9 cellular contexts compared by ENCODE assay signal in the genomic region with DNA sequence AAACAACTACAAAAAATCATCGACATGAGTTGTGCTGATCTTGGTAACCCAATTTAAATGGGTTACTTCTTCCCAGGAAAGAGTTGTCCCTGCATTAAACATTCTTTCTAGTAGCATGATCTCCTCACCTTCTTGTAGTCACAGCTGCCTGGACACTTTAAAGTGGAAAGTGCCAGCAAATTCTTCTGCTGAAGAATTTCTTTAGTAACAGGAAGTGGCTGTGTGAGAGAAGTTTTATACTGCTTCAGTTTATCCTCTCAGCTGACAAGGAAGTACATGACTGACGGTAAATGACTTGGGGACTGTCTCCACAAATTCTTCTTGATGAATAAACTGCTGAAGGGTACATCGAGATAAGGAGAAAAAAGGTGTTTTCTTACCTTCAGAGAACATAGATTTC. TPM values are rescaled to one million over a fixed set of nuclear protein-coding genes. Genes with fewer than 3 reads are reported as not detected.
DNase-seq lines count a peak whose midpoint lies in the region; ATAC-seq and TF ChIP-seq lines count a peak whose summit lies in the region.
"Had no signal": no experiment of that assay in that cellular context is flagged by ENCODE, and none has a peak within 500 bp of the region (broad histone marks: within the 10 kb centered on the region; RNA-seq: fewer than 3 reads in every experiment).

No MANE protein-coding gene starts in this region.

- peaks cover 53% of the 10 kb centered on the region for H3K4me1 Mint-ChIP-seq in T-helper 2 cell treated with Interferon-gamma antibody and Interleukin-4, amounts not matched to agents 5 μg/mL and 100 μg/mL, for 36 hours (ENCODE audit: low read depth)

- H3K9me3 Mint-ChIP-seq in T-helper 2 cell treated with Interferon-gamma antibody and Interleukin-4, amounts not matched to agents 5 μg/mL and 100 μg/mL, for 36 hours: peaks cover 3% of the 10 kb centered on the region

- peak overlapping the region; percentile 85 for H3K27ac Mint-ChIP-seq in T-helper 2 cell treated with Interferon-gamma antibody and Interleukin-4, amounts not matched to agents 5 μg/mL and 100 μg/mL, for 36 hours

- H3K27ac ChIP-seq in cardiac muscle cell (no peak overlapping the region), right cardiac atrium (ENCODE audit: low read length) (no peak overlapping the region)

- intact Hi-C loops in right cardiac atrium (cut with DNase I): no loop called here

- peaks cover 11% of the 10 kb centered on the region for H3K27me3 Mint-ChIP-seq in T-helper 2 cell treated with Interferon-gamma antibody and Interleukin-4, amounts not matched to agents 5 μg/mL and 100 μg/mL, for 36 hours (ENCODE audit: low read depth)

- H3K4me3 ChIP-seq in cardiac muscle cell: no peak overlapping the region
- no peak overlapping the region for H3K4me3 ChIP-seq in right cardiac atrium (ENCODE audit: low read length)

- TF ChIP-seq CTCF in cardiac muscle cell (IDR thresholded peaks at IDR 0.05; ENCODE audit: low read depth, low read length): no peak

- H3K36me3 Mint-ChIP-seq in T-helper 2 cell treated with Interferon-gamma antibody and Interleukin-4, amounts not matched to agents 5 μg/mL and 100 μg/mL, for 36 hours (ENCODE audit: low read depth): peaks cover 19% of the 10 kb centered on the region

- peak overlapping the region; percentile 76 for H3K4me3 Mint-ChIP-seq in T-helper 2 cell treated with Interferon-gamma antibody and Interleukin-4, amounts not matched to agents 5 μg/mL and 100 μg/mL, for 36 hours

- ATAC-seq in right cardiac atrium (no peak), HG03432 (IDR thresholded peaks at IDR 0.05; ENCODE audit: unreplicated experiment) (no peak), GM21825 (IDR thresholded peaks at IDR 0.05; ENCODE audit: unreplicated experiment) (no peak), HG03039 (IDR thresholded peaks at IDR 0.05; ENCODE audit: unreplicated experiment) (no peak), GM19397 (IDR thresholded peaks at IDR 0.05; ENCODE audit: unreplicated experiment) (no peak)

- 54% methylated on average over 3 of the region's 3 CpGs for WGBS in right cardiac atrium

- no peaks in the 10 kb centered on the region for H3K9me3 ChIP-seq in cardiac muscle cell (ENCODE audit: low read depth)
- no peaks in the 10 kb centered on the region for H3K9me3 ChIP-seq in right cardiac atrium (ENCODE audit: control insufficient read depth, low read length)

- H3K27me3 ChIP-seq in cardiac muscle cell (no peaks in the 10 kb centered on the region), right cardiac atrium (ENCODE audit: control insufficient read depth, insufficient read depth) (no peaks in the 10 kb centered on the region)

- DNase-seq in cardiac muscle cell (ENCODE audit: low read depth in 1 of 2, low spot score in 1 of 2): peak; percentile 7 to 32
- no peak for DNase-seq in right cardiac atrium
- peak; percentile 23 for DNase-seq in T-helper 2 cell treated with Interferon-gamma antibody and Interleukin-4, amounts not matched to agents 5 μg/mL and 100 μg/mL, for 36 hours (ENCODE audit: low spot score)
- DNase-seq in kidney glomerular epithelial cell (lab: John Stamatoyannopoulos, UW): peak; percentile 8
- DNase-seq: NCI-H510A treated with DMSO at 0.1 percent for 48 hours had no signal

- H3K36me3 ChIP-seq in cardiac muscle cell: no peaks in the 10 kb centered on the region

- H3K4me1 ChIP-seq in cardiac muscle cell (ENCODE audit: low read depth): no peaks in the 10 kb centered on the region
- H3K4me1 ChIP-seq in right cardiac atrium (ENCODE audit: control insufficient read depth, insufficient read depth, low read length): no peaks in the 10 kb centered on the region

RNA-seq across cellular contexts. Expression of gene TNIP3, which starts 18.2 kb away (rescaled TPM):
- total RNA-seq in cardiac muscle cell: not detected in 2 replicates
- not detected in 2 replicates for polyA plus RNA-seq in cardiac muscle cell
- total RNA-seq in right cardiac atrium: not detected
- not detected for polyA plus RNA-seq in right cardiac atrium

Comparison
In these comparisons a context has a peak if more than half of its experiments do, and no peak if none do; other contexts are left out.
1. DNase-seq: peak in cardiac muscle cell (2 of 2), T-helper 2 cell treated with Interferon-gamma antibody and Interleukin-4, amounts not matched to agents 5 μg/mL and 100 μg/mL, for 36 hours (single experiment) and kidney glomerular epithelial cell (single experiment); none in right cardiac atrium (0 of 3).